Comparison of ENCODE assay signal across 9 cellular contexts in genomic region chr1:18299441-18300338, GRCh38.
DNase-seq lines count a peak whose midpoint lies in the region; ATAC-seq, FAIRE-seq and TF ChIP-seq lines count a peak whose summit lies in the region.
"Had no signal": no experiment of that assay in that cellular context is flagged by ENCODE, and none has a peak within 500 bp of the region (broad histone marks: within the 10 kb centered on the region; RNA-seq: fewer than 3 reads in every experiment).

No MANE protein-coding gene starts in this region.

- H3K4me3 Mint-ChIP-seq in osteocyte (ENCODE audit: unreplicated experiment): no peak overlapping the region
- H3K4me3 Mint-ChIP-seq: activated naive CD4-positive, alpha-beta T cell treated with anti-CD3 and anti-CD28 coated beads, Interleukin-2, amount 50 U/mL, for 24 hours had no signal

- no peaks in the 10 kb centered on the region for H3K4me1 ChIP-seq in heart right ventricle
- H3K4me1 ChIP-seq in K562 (replicated peaks in 1 of 2; ENCODE audit: control insufficient read depth in 2 of 2, insufficient read depth in 2 of 2, low read length in 2 of 2): no peaks in the 10 kb centered on the region

- H3K9me3 Mint-ChIP-seq in osteocyte (ENCODE audit: unreplicated experiment): peaks cover 9% of the 10 kb centered on the region
- H3K9me3 Mint-ChIP-seq: activated naive CD4-positive, alpha-beta T cell treated with anti-CD3 and anti-CD28 coated beads, Interleukin-2, amount 50 U/mL, for 24 hours had no signal

- no peaks in the 10 kb centered on the region for H3K4me1 Mint-ChIP-seq in osteocyte (ENCODE audit: unreplicated experiment)
- H3K4me1 Mint-ChIP-seq: activated naive CD4-positive, alpha-beta T cell treated with anti-CD3 and anti-CD28 coated beads, Interleukin-2, amount 50 U/mL, for 24 hours had no signal

- no peak overlapping the region for H3K4me2 ChIP-seq in K562 (ENCODE audit: insufficient read depth, low read length)

- in situ Hi-C loops in K562 (cut with MboI): no loop called here

- H2AFZ ChIP-seq in K562 (ENCODE audit: low read depth, low read length): no peak overlapping the region

- TF ChIP-seq EP300 in K562 (IDR thresholded peaks at IDR 0.05; ENCODE audit: low read length): no peak

- 66 to 68% methylated on average over 7 of the region's 7 CpGs for WGBS in heart right ventricle, 2 donors
- WGBS in K562 (ENCODE audit: insufficient coverage, low coverage, missing lambda C conversion rate): 8% methylated on average over 7 of the region's 7 CpGs

- H3K9me1 ChIP-seq in K562 (ENCODE audit: control insufficient read depth, insufficient read depth, low read length): no peaks in the 10 kb centered on the region

- peak; percentile 35 to 66 for TF ChIP-seq RAD21 in K562 (CRISPR knock-in tag; conservative IDR thresholded peaks at IDR 0.05 in 1 of 2, IDR thresholded peaks at IDR 0.05 in 1 of 2)

- intact Hi-C loops in heart right ventricle (cut with DNase I): loop anchor here in 2 of 10 donors (10.0 kb wide), 1 partner anchor 275 kb away; no protein-coding TSS in a partner anchor
- intact Hi-C loops in left cardiac atrium (cut with DNase I): no loop called here
- intact Hi-C loops in K562 (cut with micrococcal nuclease): loop anchor here (5.0 to 10.0 kb wide), 3 partner anchors 275 to 637 kb away; no protein-coding TSS in a partner anchor

- H3K27me3 ChIP-seq in heart right ventricle (peaks cover 0 to 74% (median 68%) of the 10 kb centered on the region in 7 donors), K562 (ENCODE audit: control insufficient read depth in 2 of 2, insufficient read depth in 2 of 2, low read length in 2 of 2) (peaks cover 0 to 9% of the 10 kb centered on the region in 2 experiments; a peak in 1 of 5 replicates)

- H3K9ac ChIP-seq in K562 (ENCODE audit: insufficient read depth in 1 of 2, low read depth in 2 of 2, low read length in 2 of 2): no peak overlapping the region

- BruUV-seq in K562 (replicated peaks; lab: Mats Ljungman, UMichigan): no TSS peak

- TF ChIP-seq CTCF in heart right ventricle (IDR thresholded peaks at IDR 0.05): peak; percentile 27 to 77 (median 53)
- TF ChIP-seq CTCF in K562 (IDR thresholded peaks at IDR 0.05 in 2 of 3, conservative IDR thresholded peaks at IDR 0.05 in 1 of 3; ENCODE audit: insufficient read depth in 2 of 3, low read depth in 1 of 3, low read length in 3 of 3): peak; percentile 76 to 88 (median 86)
- peak; percentile 45 for TF ChIP-seq CTCF in osteocyte (IDR thresholded peaks at IDR 0.05)

- ATAC-seq in heart right ventricle: no peak
- ATAC-seq in left cardiac atrium: no peak
- peak; percentile 83 for ATAC-seq in K562
- ATAC-seq in HG03108 (IDR thresholded peaks at IDR 0.05; ENCODE audit: unreplicated experiment): no peak

- peak; percentile 82 for FAIRE-seq in K562 (lab: Jason Lieb, UNC)

- H3K27ac ChIP-seq in heart right ventricle (no peak overlapping the region), K562 (ENCODE audit: extremely low read depth, low read depth, low read length) (no peak overlapping the region)

- H3K36me3 Mint-ChIP-seq in osteocyte (ENCODE audit: unreplicated experiment): no peaks in the 10 kb centered on the region
- H3K36me3 Mint-ChIP-seq: activated naive CD4-positive, alpha-beta T cell treated with anti-CD3 and anti-CD28 coated beads, Interleukin-2, amount 50 U/mL, for 24 hours had no signal

- 0 out of 2 replicates have a peak, but pooled peaks cover 4% of the 10 kb centered on the region for H4K20me1 ChIP-seq in K562 (replicated peaks; ENCODE audit: control insufficient read depth, insufficient read depth, low read length)

- no peaks in the 10 kb centered on the region for H3K27me3 Mint-ChIP-seq in osteocyte (ENCODE audit: unreplicated experiment)

- POLR2A ChIA-PET in K562 (lab: Yijun Ruan, JAX): interaction anchor here (0.5 to 1.5 kb wide), 3 partner anchors 86 to 273 kb away, joined by 3 to 5 read pairs (median 3); no protein-coding TSS in a partner anchor

- H3K36me3 ChIP-seq in heart right ventricle (no peaks in the 10 kb centered on the region), K562 (ENCODE audit: control insufficient read depth, insufficient read depth, low read length) (no peaks in the 10 kb centered on the region)

- no peak overlapping the region for H3K4me3 ChIP-seq in heart right ventricle
- no peak overlapping the region for H3K4me3 ChIP-seq in K562

- H3K79me2 ChIP-seq in K562 (ENCODE audit: control insufficient read depth, insufficient read depth, low read length): no peaks in the 10 kb centered on the region

- no peak for TF ChIP-seq POLR2A in K562 (conservative IDR thresholded peaks at IDR 0.05)

- CTCF ChIA-PET in K562 (lab: Yijun Ruan, JAX; ENCODE audit: low intra/inter-chr PET ratio): interaction anchor here (0.7 kb wide), 1 partner anchor 21 kb away, joined by 3 read pairs; no protein-coding TSS in a partner anchor

- H3K9me3 ChIP-seq in heart right ventricle: no peaks in the 10 kb centered on the region
- H3K9me3 ChIP-seq in K562 (replicated peaks; ENCODE audit: control insufficient read depth, insufficient read depth, low read depth, low read length): no peaks in the 10 kb centered on the region; the same call in 1 of the 2 replicates

- no peak for DNase-seq in heart right ventricle
- DNase-seq in left cardiac atrium: no peak
- DNase-seq in NCI-H2029 treated with DMSO at 0.1 percent for 48 hours (lab: John Stamatoyannopoulos, UW): peak; percentile 75
- peak; percentile 47 to 80 (median 76) for DNase-seq in K562 (ENCODE audit: extremely low read depth in 1 of 4, low spot score in 3 of 4)
- DNase-seq in osteocyte (ENCODE audit: extremely low spot score, unreplicated experiment): no peak
- DNase-seq in C1 segment of cervical spinal cord (lab: John Stamatoyannopoulos, UW): no peak
- DNase-seq in activated effector memory CD4-positive, alpha-beta T cell treated with anti-CD3 and anti-CD28 coated beads, Interleukin-2, amount 50 U/mL, for 16 hours: no peak

- no peak overlapping the region for H3K27ac Mint-ChIP-seq in osteocyte (ENCODE audit: unreplicated experiment)
- H3K27ac Mint-ChIP-seq: activated naive CD4-positive, alpha-beta T cell treated with anti-CD3 and anti-CD28 coated beads, Interleukin-2, amount 50 U/mL, for 24 hours had no signal

TF ChIP-seq in K562, 482 proteins besides CTCF, POLR2A, EP300 and RAD21:
- TF ChIP-seq EGR1 (conservative IDR thresholded peaks at IDR 0.05) (no peak), NR2C2 (CRISPR knock-in tag; IDR thresholded peaks at IDR 0.05) (no peak), NR2C2 (tag; IDR thresholded peaks at IDR 0.05) (no peak), AFF1 (IDR thresholded peaks at IDR 0.05; ENCODE audit: low read depth in 1 of 2, partially characterized antibody in 2 of 2) (no peak), GATA2 (CRISPR knock-in tag; IDR thresholded peaks at IDR 0.05) (no peak), TEAD2 (tag; IDR thresholded peaks at IDR 0.05) (no peak), TFAM (CRISPR knock-in tag; conservative IDR thresholded peaks at IDR 0.05) (no peak), SMC3 (conservative IDR thresholded peaks at IDR 0.05; ENCODE audit: insufficient read depth, low read depth, low read length) (0 out of 2 replicates have a peak, but pooled peaks have one; percentile 28), TEAD4 (IDR thresholded peaks at IDR 0.05; ENCODE audit: low read length) (no peak), TEAD4 (CRISPR knock-in tag; IDR thresholded peaks at IDR 0.05; ENCODE audit: borderline replicate concordance) (no peak), NR4A1 (CRISPR knock-in tag; IDR thresholded peaks at IDR 0.05) (no peak), NR4A1 (tag; IDR thresholded peaks at IDR 0.05) (no peak), ZNF764 (CRISPR knock-in tag; IDR thresholded peaks at IDR 0.05; ENCODE audit: low read depth) (no peak), RCOR1 (IDR thresholded peaks at IDR 0.05; ENCODE audit: borderline replicate concordance in 1 of 2, low read depth in 2 of 2, low read length in 2 of 2) (0 out of 4 replicates have a peak, but pooled peaks of 1 of the 2 experiments have one; percentile 37)

Comparison
In these comparisons a context has a peak if more than half of its experiments do, and no peak if none do; other contexts are left out.
1. DNase-seq: peak in NCI-H2029 treated with DMSO at 0.1 percent for 48 hours (single experiment) and K562 (4 of 4); none in heart right ventricle (0 of 2), left cardiac atrium (single experiment), osteocyte (single experiment), C1 segment of cervical spinal cord (0 of 14) and activated effector memory CD4-positive, alpha-beta T cell treated with anti-CD3 and anti-CD28 coated beads, Interleukin-2, amount 50 U/mL, for 16 hours (single experiment).
2. Peak in every context shown above with its lines, with median percentiles within 50 percentile points of each other: CTCF ChIP-seq.